Comparison of ENCODE assay signal across 1 cellular context in genomic region chr15:64459382-64459781, GRCh38.
TF ChIP-seq lines count a peak whose summit lies in the region.

No MANE protein-coding gene starts in this region.

TF ChIP-seq in GM23338, 12 proteins besides CTCF, POLR2A, EP300 and RAD21 (continued from another document):
- no peak for TF ChIP-seq REST (IDR thresholded peaks at IDR 0.05; ENCODE audit: unreplicated experiment)
- TF ChIP-seq ZNF114 (CRISPR knock-in tag; IDR thresholded peaks at IDR 0.05) = no peak
